Comparison of ENCODE assay signal across 8 cellular contexts in the genomic region with DNA sequence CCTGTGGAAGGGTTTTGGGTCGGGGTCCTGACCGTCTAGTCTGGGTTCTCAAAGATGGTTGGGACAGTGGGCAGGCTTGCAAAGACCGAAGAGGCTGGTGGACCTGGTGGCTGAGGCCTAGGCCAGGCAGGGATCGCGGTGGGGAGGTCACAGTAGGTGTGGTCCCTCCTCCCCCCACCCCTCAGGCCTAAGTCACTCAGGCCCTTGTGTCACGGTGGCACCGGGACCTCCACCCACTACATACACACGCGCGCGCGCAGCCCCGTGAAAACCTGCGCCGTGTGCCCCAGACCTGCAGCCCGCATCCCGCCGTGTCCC. TPM values are rescaled to one million over a fixed set of nuclear protein-coding genes. Genes with fewer than 3 reads are reported as not detected.
DNase-seq lines count a peak whose midpoint lies in the region; ATAC-seq and TF ChIP-seq lines count a peak whose summit lies in the region.

No MANE protein-coding gene starts in this region.

- H3K4me1 Mint-ChIP-seq in activated CD4-positive, alpha-beta T cell treated with anti-CD3 and anti-CD28 coated beads for 36 hours = peaks cover 21% of the 10 kb centered on the region
- H3K4me1 Mint-ChIP-seq in mesothelial cell of epicardium = peaks cover 8% of the 10 kb centered on the region

- no peak for ATAC-seq in activated CD4-positive, alpha-beta T cell treated with anti-CD3 and anti-CD28 coated beads for 36 hours

- intact Hi-C loops in activated CD4-positive, alpha-beta T cell treated with anti-CD3 and anti-CD28 coated beads for 36 hours (cut with DNase I, micrococcal nuclease) = loop anchor here (2.0 to 10.0 kb wide), 7 partner anchors 46 to 531 kb away; partner anchors contain the start of genes GATA2 (in 1 of the 2) and RUVBL1 (in 1 of the 2)

- DNase-seq in activated CD4-positive, alpha-beta T cell treated with anti-CD3 and anti-CD28 coated beads for 36 hours = peak; percentile 35
- no peak for DNase-seq in activated CD4-positive, alpha-beta T cell treated with anti-CD3 and anti-CD28 coated beads for 1 hour
- DNase-seq in mesothelial cell of epicardium (ENCODE audit: low spot score in 2 of 2, unreplicated experiment in 2 of 2) (no peak), tibial nerve (ENCODE audit: low spot score in 2 of 2) (no peak), DMS114 treated with DMSO at 0.1 percent for 48 hours (lab: John Stamatoyannopoulos, UW; ENCODE audit: unreplicated experiment) (no peak), ACHN (no peak), H4 (ENCODE audit: low spot score) (no peak)

- H3K9me3 ChIP-seq in endocrine pancreas (ENCODE audit: control insufficient read depth, low read length) (no peaks in the 10 kb centered on the region), tibial nerve (no peaks in the 10 kb centered on the region)

- WGBS in tibial nerve, 2 donors = 5 to 21% methylated on average over 5 to 17 of the region's 18 CpGs

- H3K27ac Mint-ChIP-seq in activated CD4-positive, alpha-beta T cell treated with anti-CD3 and anti-CD28 coated beads for 36 hours = no peak overlapping the region
- H3K27ac Mint-ChIP-seq in mesothelial cell of epicardium = no peak overlapping the region

- CTCF ChIA-PET in activated CD4-positive, alpha-beta T cell treated with anti-CD3 and anti-CD28 coated beads for 36 hours (lab: Charles Lee) = interaction anchor here (0.6 to 2.1 kb wide), 3 partner anchors 47 to 408 kb away, joined by 5 to 8 read pairs (median 5); partner anchors contain the start of gene RUVBL1

- in situ Hi-C loops in ACHN (cut with HindIII; ENCODE audit: low pct_ligation_motif_present, low pct_unique_long_range_greater_than_20kb, low sequenced_read_pairs) = no loop called here

- H3K36me3 ChIP-seq in endocrine pancreas (ENCODE audit: control insufficient read depth, insufficient read depth, low read length) (no peaks in the 10 kb centered on the region), tibial nerve (peaks cover 0 to 47% (median 0%) of the 10 kb centered on the region in 3 donors)

- POLR2A ChIA-PET in activated CD4-positive, alpha-beta T cell treated with anti-CD3 and anti-CD28 coated beads for 36 hours (lab: Charles Lee) = no interaction called here

- TF ChIP-seq CTCF in mesothelial cell of epicardium (IDR thresholded peaks at IDR 0.05; ENCODE audit: unreplicated experiment) (no peak), tibial nerve (IDR thresholded peaks at IDR 0.05) (no peak)

- no peak overlapping the region for H3K4me3 ChIP-seq in endocrine pancreas (ENCODE audit: control insufficient read depth, insufficient read depth, low read length)
- H3K4me3 ChIP-seq in tibial nerve = peak overlapping the region; percentile 30 to 54 (median 44)

- no peaks in the 10 kb centered on the region for H3K9me3 Mint-ChIP-seq in activated CD4-positive, alpha-beta T cell treated with anti-CD3 and anti-CD28 coated beads for 36 hours (ENCODE audit: low read depth)
- no peaks in the 10 kb centered on the region for H3K9me3 Mint-ChIP-seq in mesothelial cell of epicardium

- peak overlapping the region; percentile 71 for H3K9ac ChIP-seq in endocrine pancreas (ENCODE audit: control insufficient read depth, insufficient read depth, low read length)

- no peak for TF ChIP-seq POLR2A in tibial nerve (IDR thresholded peaks at IDR 0.05)

- H3K36me3 Mint-ChIP-seq in activated CD4-positive, alpha-beta T cell treated with anti-CD3 and anti-CD28 coated beads for 36 hours (ENCODE audit: low read depth) = peaks cover 35% of the 10 kb centered on the region
- H3K36me3 Mint-ChIP-seq in mesothelial cell of epicardium = peaks cover 5% of the 10 kb centered on the region

- H3K4me3 Mint-ChIP-seq in activated CD4-positive, alpha-beta T cell treated with anti-CD3 and anti-CD28 coated beads for 36 hours = no peak overlapping the region
- peak overlapping the region; percentile 77 for H3K4me3 Mint-ChIP-seq in mesothelial cell of epicardium

- TF ChIP-seq EP300 in tibial nerve (IDR thresholded peaks at IDR 0.05) = no peak

- H3K27me3 Mint-ChIP-seq in activated CD4-positive, alpha-beta T cell treated with anti-CD3 and anti-CD28 coated beads for 36 hours = no peaks in the 10 kb centered on the region
- H3K27me3 Mint-ChIP-seq in mesothelial cell of epicardium (ENCODE audit: low read depth) = no peaks in the 10 kb centered on the region

- H3K4me1 ChIP-seq in endocrine pancreas (ENCODE audit: control insufficient read depth, insufficient read depth, low read length) (no peaks in the 10 kb centered on the region), tibial nerve (peaks cover 0 to 27% (median 6%) of the 10 kb centered on the region in 4 donors)

- peak overlapping the region in 2 of 4 donors; percentile 37 to 66 for H3K27ac ChIP-seq in tibial nerve

- H3K27me3 ChIP-seq in endocrine pancreas (ENCODE audit: control insufficient read depth, insufficient read depth, low read length) (no peaks in the 10 kb centered on the region), tibial nerve (no peaks in the 10 kb centered on the region)

RNA-seq across cellular contexts. Expression of gene SEC61A1, which starts 24.2 kb away (rescaled TPM):
- 100 to 1,000 TPM; 113 to 123 TPM for total RNA-seq in activated CD4-positive, alpha-beta T cell treated with anti-CD3 and anti-CD28 coated beads for 36 hours
- total RNA-seq in mesothelial cell of epicardium = 205 to 207 TPM (median 206 TPM) in 3 replicates
- total RNA-seq in tibial nerve = 100 to 1,000 TPM in 3 of 4 donors, 10 to 100 TPM in 1; 93.3 to 155 (median 108) TPM
- 314 and 320 TPM in 2 replicates for total RNA-seq in H4 (2014; rRNA removed; shearing (Covaris generic))

RNA-seq across cellular contexts. Expression of gene RUVBL1, which starts 47.2 kb away (rescaled TPM):
- 10 to 100 TPM; 97.0 to 99.9 TPM for total RNA-seq in activated CD4-positive, alpha-beta T cell treated with anti-CD3 and anti-CD28 coated beads for 36 hours
- total RNA-seq in mesothelial cell of epicardium (37.8 to 40.6 TPM (median 38.6 TPM) in 3 replicates), tibial nerve (10 to 100 TPM; 29.7 to 41.7 (median 34.1) TPM)
- total RNA-seq in H4 (2014; rRNA removed; shearing (Covaris generic)) = 131 and 136 TPM in 2 replicates
